In the genomic region with DNA sequence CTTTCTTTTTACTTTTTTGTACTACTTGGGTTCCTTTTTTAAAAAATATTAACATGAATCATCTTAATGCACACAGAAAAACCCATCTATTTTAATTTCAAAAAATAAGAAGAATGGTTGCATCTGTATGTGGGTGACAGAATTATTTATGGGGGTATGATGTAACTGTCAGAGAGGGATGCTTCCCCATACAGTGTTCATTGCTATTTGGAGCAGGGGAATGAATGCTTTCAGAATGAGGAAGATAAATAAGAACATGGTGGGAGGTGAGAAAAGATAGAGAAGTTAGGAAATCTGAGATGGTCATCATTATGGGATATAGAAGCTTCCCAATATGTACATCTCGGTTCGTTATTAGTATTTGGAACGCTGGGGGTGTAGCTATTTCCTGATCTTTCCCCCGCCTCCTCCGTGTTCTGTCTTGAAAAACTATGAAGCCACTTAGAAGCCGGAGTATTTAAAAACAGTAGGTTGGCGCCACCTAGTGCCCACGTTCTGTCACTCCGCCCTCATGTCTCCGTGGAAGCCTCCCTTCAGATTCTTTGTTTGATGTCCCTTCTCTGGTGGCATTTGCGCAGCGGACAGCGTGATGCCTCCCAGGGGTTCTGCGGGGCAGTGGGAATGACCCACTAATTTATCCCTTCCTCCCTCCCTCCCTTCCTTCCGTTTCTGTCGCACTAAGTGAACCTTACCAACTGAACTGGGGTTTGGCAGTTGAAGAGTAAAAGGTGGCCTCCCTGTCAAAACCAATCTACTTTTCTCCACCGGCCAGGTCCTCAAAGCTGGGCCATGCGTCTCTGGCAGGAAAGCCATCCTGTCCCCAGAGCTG, we compare ENCODE assay signal across 9 cellular contexts.
DNase-seq lines count a peak whose midpoint lies in the region; ATAC-seq lines count a peak whose summit lies in the region.
"Had no signal": no experiment of that assay in that cellular context is flagged by ENCODE, and none has a peak within 500 bp of the region (broad histone marks: within the 10 kb centered on the region; RNA-seq: fewer than 3 reads in every experiment).

No MANE protein-coding gene starts in this region.

- no peaks in the 10 kb centered on the region for H3K36me3 ChIP-seq in CD4-positive, CD25-positive, alpha-beta regulatory T cell (ENCODE audit: control insufficient read depth, insufficient read depth, low read length)
- H3K36me3 ChIP-seq in NT2/D1 (ENCODE audit: insufficient read depth, insufficient read length, low read length): peaks cover 10% of the 10 kb centered on the region

- no peak overlapping the region for H3K4me3 Mint-ChIP-seq in CD4-positive, CD25-positive, alpha-beta regulatory T cell
- H3K4me3 Mint-ChIP-seq in natural killer cell treated with Interleukin-12 subunit alpha and Interleukin-12 subunit beta and Interleukin-15 and Interleukin-18, amount 100 ng/mL, for 72 hours: peak overlapping the region; percentile 32
- H3K4me3 Mint-ChIP-seq: activated naive CD4-positive, alpha-beta T cell treated with anti-CD3 and anti-CD28 coated beads, Interleukin-2, amount 50 U/mL, for 24 hours had no signal

- peaks cover 4% of the 10 kb centered on the region for H3K27me3 Mint-ChIP-seq in CD4-positive, CD25-positive, alpha-beta regulatory T cell
- H3K27me3 Mint-ChIP-seq in natural killer cell treated with Interleukin-12 subunit alpha and Interleukin-12 subunit beta and Interleukin-15 and Interleukin-18, amount 100 ng/mL, for 72 hours: peaks cover 0 to 4% of the 10 kb centered on the region in 2 donors

- peak; percentile 19 to 76 (median 52) for DNase-seq in CD4-positive, CD25-positive, alpha-beta regulatory T cell
- DNase-seq in HPDE6-E6E7 (ENCODE audit: extremely low spot score) (peak; percentile 28), NT2/D1 (ENCODE audit: low read depth, low spot score) (peak; percentile 75), epithelial cell of prostate (ENCODE audit: low read depth, low spot score) (peak; percentile 8)
- DNase-seq in activated CD8-positive, alpha-beta memory T cell treated with anti-CD3 and anti-CD28 coated beads, Interleukin-2, amount 50 U/mL, for 48 hours: peak; percentile 76
- peak; percentile 66 for DNase-seq in natural killer cell treated with Interleukin-12 subunit alpha and Interleukin-12 subunit beta and Interleukin-15 and Interleukin-18, amount 100 ng/mL, for 72 hours (ENCODE audit: low spot score)
- peak; percentile 49 for DNase-seq in stimulated activated naive CD4-positive, alpha-beta T cell treated with Interleukin-2 at 50 U/mL for 16 hours (lab: John Stamatoyannopoulos, UW)

- H3K4me1 ChIP-seq in CD4-positive, CD25-positive, alpha-beta regulatory T cell (ENCODE audit: control insufficient read depth, insufficient read depth, low read length, poor library complexity, severe bottlenecking): no peaks in the 10 kb centered on the region
- peaks cover 11% of the 10 kb centered on the region for H3K4me1 ChIP-seq in NT2/D1 (ENCODE audit: insufficient read depth, insufficient read length)

- peak overlapping the region; percentile 31 for H3K4me3 ChIP-seq in CD4-positive, CD25-positive, alpha-beta regulatory T cell (ENCODE audit: low read depth, low read length)
- H3K4me3 ChIP-seq in NT2/D1 (ENCODE audit: insufficient read length, low read depth): no peak overlapping the region

- peaks cover 0 to 8% (median 2%) of the 10 kb centered on the region in 4 donors for H3K4me1 Mint-ChIP-seq in CD4-positive, CD25-positive, alpha-beta regulatory T cell
- H3K4me1 Mint-ChIP-seq in natural killer cell treated with Interleukin-12 subunit alpha and Interleukin-12 subunit beta and Interleukin-15 and Interleukin-18, amount 100 ng/mL, for 72 hours (ENCODE audit: low read depth in 2 of 2): peaks cover 0 to 5% of the 10 kb centered on the region in 2 donors

- H3K27ac ChIP-seq in CD4-positive, CD25-positive, alpha-beta regulatory T cell (ENCODE audit: insufficient read depth, low read length, poor library complexity, severe bottlenecking): no peak overlapping the region
- H3K27ac ChIP-seq in epithelial cell of prostate: no peak overlapping the region

- H3K9me3 Mint-ChIP-seq in CD4-positive, CD25-positive, alpha-beta regulatory T cell: no peaks in the 10 kb centered on the region
- H3K9me3 Mint-ChIP-seq in natural killer cell treated with Interleukin-12 subunit alpha and Interleukin-12 subunit beta and Interleukin-15 and Interleukin-18, amount 100 ng/mL, for 72 hours: no peaks in the 10 kb centered on the region
- H3K9me3 Mint-ChIP-seq: activated naive CD4-positive, alpha-beta T cell treated with anti-CD3 and anti-CD28 coated beads, Interleukin-2, amount 50 U/mL, for 24 hours had no signal

- ATAC-seq in CD4-positive, CD25-positive, alpha-beta regulatory T cell (ENCODE audit: low read depth in 2 of 2): peak in 1 of 2 donors; percentile 32
- peak; percentile 78 for ATAC-seq in GM19438 (IDR thresholded peaks at IDR 0.05; ENCODE audit: low read depth, unreplicated experiment)
- peak in 1 of 2 donors; percentile 55 for ATAC-seq in natural killer cell treated with Interleukin-12 subunit alpha and Interleukin-12 subunit beta and Interleukin-15 and Interleukin-18, amount 100 ng/mL, for 72 hours

- H3K9ac ChIP-seq in NT2/D1 (ENCODE audit: insufficient read length, low read depth): peak overlapping the region; percentile 46

- no peaks in the 10 kb centered on the region for H3K27me3 ChIP-seq in CD4-positive, CD25-positive, alpha-beta regulatory T cell (ENCODE audit: control insufficient read depth, insufficient read depth, low read length)
- H3K27me3 ChIP-seq in NT2/D1 (ENCODE audit: insufficient read depth, insufficient read length): no peaks in the 10 kb centered on the region

- no peaks in the 10 kb centered on the region for H3K9me3 ChIP-seq in CD4-positive, CD25-positive, alpha-beta regulatory T cell (ENCODE audit: control insufficient read depth in 2 of 2, low read length in 2 of 2)
- H3K9me3 ChIP-seq in NT2/D1 (ENCODE audit: insufficient read depth, low read length): no peaks in the 10 kb centered on the region

- no peaks in the 10 kb centered on the region for H3K36me3 Mint-ChIP-seq in CD4-positive, CD25-positive, alpha-beta regulatory T cell
- H3K36me3 Mint-ChIP-seq in natural killer cell treated with Interleukin-12 subunit alpha and Interleukin-12 subunit beta and Interleukin-15 and Interleukin-18, amount 100 ng/mL, for 72 hours: no peaks in the 10 kb centered on the region
- H3K36me3 Mint-ChIP-seq: activated naive CD4-positive, alpha-beta T cell treated with anti-CD3 and anti-CD28 coated beads, Interleukin-2, amount 50 U/mL, for 24 hours had no signal

- no peak overlapping the region for H3K27ac Mint-ChIP-seq in CD4-positive, CD25-positive, alpha-beta regulatory T cell
- H3K27ac Mint-ChIP-seq in natural killer cell treated with Interleukin-12 subunit alpha and Interleukin-12 subunit beta and Interleukin-15 and Interleukin-18, amount 100 ng/mL, for 72 hours: no peak overlapping the region
- H3K27ac Mint-ChIP-seq: activated naive CD4-positive, alpha-beta T cell treated with anti-CD3 and anti-CD28 coated beads, Interleukin-2, amount 50 U/mL, for 24 hours had no signal

Comparison
In these comparisons a context has a peak if more than half of its experiments do, and no peak if none do; other contexts are left out.
1. DNase-seq: peak in every context shown above with its lines; median percentile 76 in activated CD8-positive, alpha-beta memory T cell treated with anti-CD3 and anti-CD28 coated beads, Interleukin-2, amount 50 U/mL, for 48 hours; 75 in NT2/D1; 66 in natural killer cell treated with Interleukin-12 subunit alpha and Interleukin-12 subunit beta and Interleukin-15 and Interleukin-18, amount 100 ng/mL, for 72 hours; 52 in CD4-positive, CD25-positive, alpha-beta regulatory T cell; 49 in stimulated activated naive CD4-positive, alpha-beta T cell treated with Interleukin-2 at 50 U/mL for 16 hours; 28 in HPDE6-E6E7; 8 in epithelial cell of prostate.